ENCODE assay signal across 8 cellular contexts in genomic region chr11:73376168-73376802, GRCh38. TPM values are rescaled to one million over a fixed set of nuclear protein-coding genes. Genes with fewer than 3 reads are reported as not detected.
A peak's percentile ranks its signal among the peaks of the same experiment; 100 is the strongest.
DNase-seq lines count a peak whose midpoint lies in the region; ATAC-seq and TF ChIP-seq lines count a peak whose summit lies in the region.

RELT (plus strand) TSS chr11:73376399; CDS start chr11:73389137, 12,738 bp downstream.

- peaks cover 45% of the 10 kb centered on the region for H3K79me2 ChIP-seq in PC-9 (ENCODE audit: low read depth)

- ATAC-seq in GM21529 (IDR thresholded peaks at IDR 0.05; ENCODE audit: unreplicated experiment): peak; percentile 64
- peak; percentile 86 to 88 for ATAC-seq in activated T-cell treated with anti-CD3 and anti-CD28 coated beads, Interleukin-2, amount 50 U/mL, for 4 hours

- peak within 1 kb of the TSS; percentile 88 for H2AFZ ChIP-seq in PC-9

- peaks cover 13% of the 10 kb centered on the region; the same call in 1 of the 2 replicates for H3K4me1 ChIP-seq in PC-9 (replicated peaks; ENCODE audit: insufficient read depth)
- H3K4me1 ChIP-seq in esophagus muscularis mucosa: peaks cover 26 to 37% (median 29%) of the 10 kb centered on the region in 4 donors

- peak; percentile 91 for TF ChIP-seq POLR2A in esophagus muscularis mucosa (IDR thresholded peaks at IDR 0.05; ENCODE audit: low read depth)

- no peak for TF ChIP-seq EP300 in esophagus muscularis mucosa (IDR thresholded peaks at IDR 0.05)

- no peaks in the 10 kb centered on the region; the same call in 1 of the 2 replicates for H4K20me1 ChIP-seq in PC-9 (ENCODE audit: insufficient read depth)

- H3K36me3 ChIP-seq in PC-9 (ENCODE audit: low read depth) (no peaks in the 10 kb centered on the region), esophagus muscularis mucosa (no peaks in the 10 kb centered on the region)

- no peaks in the 10 kb centered on the region for H3K36me3 Mint-ChIP-seq in IgD-negative memory B cell
- H3K36me3 Mint-ChIP-seq in activated T-cell treated with anti-CD3 and anti-CD28 coated beads, Interleukin-2, amount 50 U/mL, for 4 hours (ENCODE audit: insufficient read depth): no peaks in the 10 kb centered on the region

- H3K9me3 Mint-ChIP-seq in IgD-negative memory B cell: no peaks in the 10 kb centered on the region
- no peaks in the 10 kb centered on the region for H3K9me3 Mint-ChIP-seq in activated T-cell treated with anti-CD3 and anti-CD28 coated beads, Interleukin-2, amount 50 U/mL, for 4 hours

- H3K4me2 ChIP-seq in PC-9: peak within 1 kb of the TSS; percentile 93

- H3K4me3 ChIP-seq in PC-9: peak within 1 kb of the TSS; percentile 81
- peak within 1 kb of the TSS; percentile 65 to 81 (median 76) for H3K4me3 ChIP-seq in esophagus muscularis mucosa

- no peaks in the 10 kb centered on the region for H3K9me2 ChIP-seq in PC-9 (ENCODE audit: insufficient read depth)

- no peaks in the 10 kb centered on the region for H3F3A ChIP-seq in PC-9 (ENCODE audit: insufficient read depth, low read depth)

- no TSS peak for BruUV-seq in PC-9 (replicated peaks; lab: Mats Ljungman, UMichigan)

- no peaks in the 10 kb centered on the region for H3K27me3 Mint-ChIP-seq in IgD-negative memory B cell
- H3K27me3 Mint-ChIP-seq in activated T-cell treated with anti-CD3 and anti-CD28 coated beads, Interleukin-2, amount 50 U/mL, for 4 hours (ENCODE audit: low read depth): no peaks in the 10 kb centered on the region

- intact Hi-C loops in PC-9 (cut with micrococcal nuclease; ENCODE audit: unreplicated experiment): no loop called here
- intact Hi-C loops in esophagus muscularis mucosa (cut with DNase I): no loop called here

- no peak within 1 kb of the TSS for H3K27ac ChIP-seq in PC-9
- peak within 1 kb of the TSS; percentile 82 to 90 (median 86) for H3K27ac ChIP-seq in esophagus muscularis mucosa (replicated peaks in 1 of 4)

- WGBS in esophagus muscularis mucosa: 0% methylated on average over 4 of the region's 95 CpGs

- H3K27ac Mint-ChIP-seq in IgD-negative memory B cell: peak within 1 kb of the TSS; percentile 98 to 100 (median 100)

- peak within 1 kb of the TSS; percentile 91 to 98 (median 96) for H3K4me3 Mint-ChIP-seq in IgD-negative memory B cell
- peak within 1 kb of the TSS; percentile 91 for H3K4me3 Mint-ChIP-seq in activated T-cell treated with anti-CD3 and anti-CD28 coated beads, Interleukin-2, amount 50 U/mL, for 4 hours

- no peaks in the 10 kb centered on the region for H3K9me3 ChIP-seq in PC-9 (ENCODE audit: insufficient read depth, low read depth)
- H3K9me3 ChIP-seq in esophagus muscularis mucosa: no peaks in the 10 kb centered on the region

- CTCF ChIA-PET in PC-9 (lab: Charles Lee): no interaction called here

- POLR2A ChIA-PET in PC-9 (lab: Charles Lee; ENCODE audit: unreplicated experiment): no interaction called here

- H3K4me1 Mint-ChIP-seq in IgD-negative memory B cell: peaks cover 53 to 58% (median 55%) of the 10 kb centered on the region in 3 donors
- peaks cover 46% of the 10 kb centered on the region for H3K4me1 Mint-ChIP-seq in activated T-cell treated with anti-CD3 and anti-CD28 coated beads, Interleukin-2, amount 50 U/mL, for 4 hours (ENCODE audit: low read depth)

- peak; percentile 92 for TF ChIP-seq CTCF in PC-9 (conservative IDR thresholded peaks at IDR 0.05)
- peak; percentile 90 to 97 (median 97) for TF ChIP-seq CTCF in esophagus muscularis mucosa (IDR thresholded peaks at IDR 0.05)

- DNase-seq in DMS53 treated with DMSO at 0.1 percent for 48 hours (lab: John Stamatoyannopoulos, UW; ENCODE audit: unreplicated experiment): peak; percentile 93
- DNase-seq in PC-9: peak; percentile 78 to 97
- peak; percentile 92 for DNase-seq in activated T-cell treated with anti-CD3 and anti-CD28 coated beads, Interleukin-2, amount 50 U/mL, for 4 hours
- peak; percentile 96 for DNase-seq in esophagus muscularis mucosa (ENCODE audit: extremely low spot score)
- peak; percentile 89 for DNase-seq in myocyte (ENCODE audit: low read depth)
- peak; percentile 79 to 91 for DNase-seq in stimulated activated CD8-positive, alpha-beta memory T cell treated with anti-CD3 and anti-CD28 coated beads, Interleukin-7, amount 100 ng/mL, for 48 hours (ENCODE audit: extremely low read depth in 1 of 2, low read depth in 1 of 2)

- H3K27me3 ChIP-seq in PC-9 (ENCODE audit: insufficient read depth, low read depth) (no peaks in the 10 kb centered on the region), esophagus muscularis mucosa (no peaks in the 10 kb centered on the region)

RNA-seq across cellular contexts. Expression of gene RELT, which starts in this region (rescaled TPM):
- polyA plus RNA-seq in IgD-negative memory B cell: 29.9 TPM
- total RNA-seq in PC-9 (2021): 7.8 and 10.7 TPM in 2 replicates
- total RNA-seq in activated T-cell treated with anti-CD3 and anti-CD28 coated beads, Interleukin-2, amount 50 U/mL, for 4 hours: 10 to 100 TPM; 31.3 to 36.6 (median 32.5) TPM
- total RNA-seq in esophagus muscularis mucosa: 1 to 10 TPM; 1.2 to 7.8 (median 2.2) TPM
- total RNA-seq in myocyte: 3.4 and 10.2 TPM in 2 replicates
- 2.1 TPM for polyA plus RNA-seq in myocyte (2012)
